In the genomic region with DNA sequence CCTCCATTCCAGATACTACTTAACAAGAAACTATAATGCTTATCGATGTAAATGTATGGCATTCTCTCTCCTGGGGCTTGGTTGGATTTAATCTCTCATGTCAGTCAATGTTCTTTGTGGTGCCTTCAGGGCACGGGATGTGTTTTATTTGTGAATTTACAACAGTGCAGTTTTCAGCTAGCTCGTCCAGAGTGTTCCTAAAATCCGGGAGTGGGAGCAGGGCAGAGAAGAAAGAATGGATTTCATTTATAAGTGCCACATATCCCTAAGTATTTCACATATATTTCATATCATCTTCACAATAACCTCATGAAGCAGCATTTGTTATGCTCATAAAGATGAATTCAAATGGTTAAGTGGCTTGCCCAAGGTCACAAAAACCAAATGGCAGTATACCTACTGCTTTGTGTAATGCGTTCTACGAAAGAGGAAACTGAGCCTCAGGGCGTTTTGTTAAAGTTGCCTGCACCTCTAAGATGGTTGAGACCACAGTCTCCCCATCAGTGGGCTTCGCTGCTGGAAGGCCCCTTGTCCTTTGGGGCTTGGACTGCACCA, we compare ENCODE assay signal across 8 cellular contexts.
DNase-seq lines count a peak whose midpoint lies in the region; ATAC-seq and TF ChIP-seq lines count a peak whose summit lies in the region.

No MANE protein-coding gene starts in this region.

- DNase-seq in NOMO-1 treated with dmso at 0.1 percent for 144 hours (lab: John Stamatoyannopoulos, UW; ENCODE audit: unreplicated experiment) (peak; percentile 65), NOMO-1 (lab: John Stamatoyannopoulos, UW; ENCODE audit: unreplicated experiment in 2 of 2) (no peak), SJSA1 (ENCODE audit: low read depth in 1 of 2, low spot score in 2 of 2) (no peak), fibroblast of villous mesenchyme (ENCODE audit: low read depth) (no peak), spleen (no peak), AG08395 (ENCODE audit: low spot score) (no peak)
- no peak for DNase-seq in stimulated activated CD4-positive, alpha-beta T cell treated with anti-CD3 and anti-CD28 coated beads, Interleukin-4, amount 100 ng/mL, for 4 hours

- TF ChIP-seq POLR2A in spleen (IDR thresholded peaks at IDR 0.05): no peak

- no peak overlapping the region for H3K27ac ChIP-seq in SJSA1
- peak overlapping the region; percentile 89 to 97 (median 92) for H3K27ac ChIP-seq in spleen

- H3K27me3 ChIP-seq in SJSA1 (replicated peaks): no peaks in the 10 kb centered on the region
- H3K27me3 ChIP-seq in spleen (replicated peaks in 1 of 7): no peaks in the 10 kb centered on the region

- H3K4me1 ChIP-seq in SJSA1 (replicated peaks) (peaks cover 10% of the 10 kb centered on the region; the same call in 1 of the 2 replicates), spleen (peaks cover 39 to 55% (median 50%) of the 10 kb centered on the region in 6 donors)

- TF ChIP-seq CTCF in fibroblast of villous mesenchyme (IDR thresholded peaks at IDR 0.05; ENCODE audit: insufficient read depth, low read depth, low read length) (no peak), spleen (IDR thresholded peaks at IDR 0.05 in 8 of 11, conservative IDR thresholded peaks at IDR 0.05 in 3 of 11) (no peak)

- H3K9me3 ChIP-seq in SJSA1 (replicated peaks): no peaks in the 10 kb centered on the region
- no peaks in the 10 kb centered on the region for H3K9me3 ChIP-seq in spleen

- no peaks in the 10 kb centered on the region for H3K36me3 ChIP-seq in SJSA1
- no peaks in the 10 kb centered on the region for H3K36me3 ChIP-seq in spleen

- WGBS in spleen, 5 donors: 24 to 40% (median 27%) methylated on average over 8 of the region's 8 CpGs

- intact Hi-C loops in spleen (cut with DNase I; ENCODE audit: low total_unique reads): loop anchor here (2.0 to 10.0 kb wide), 5 partner anchors 88 to 336 kb away; no protein-coding TSS in a partner anchor

- H3K4me3 ChIP-seq in SJSA1: peak overlapping the region; percentile 75
- peak overlapping the region; percentile 80 for H3K4me3 ChIP-seq in fibroblast of villous mesenchyme (ENCODE audit: low read depth, low read length)
- H3K4me3 ChIP-seq in spleen: peak overlapping the region; percentile 45 to 99 (median 96)

- ATAC-seq in HG02870 (IDR thresholded peaks at IDR 0.05; ENCODE audit: unreplicated experiment): peak; percentile 8
